In the genomic region with DNA sequence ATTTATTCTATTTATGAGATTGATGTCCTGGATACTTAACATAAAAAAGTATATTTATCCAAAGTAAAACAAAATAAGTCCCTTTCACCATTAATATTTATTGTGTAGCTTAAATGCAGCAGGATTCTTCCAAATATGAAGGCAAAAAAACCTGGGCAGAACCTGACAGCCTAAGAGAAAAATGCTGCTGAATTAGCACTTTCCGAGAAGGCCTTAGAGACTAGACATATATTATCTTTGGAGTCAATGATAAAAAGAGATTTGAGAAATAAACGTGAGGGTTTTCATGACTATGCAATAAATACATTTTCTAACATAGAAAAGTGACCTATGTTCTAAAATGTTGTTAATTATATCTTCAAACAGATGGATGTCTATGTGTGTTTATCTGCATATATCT, we compare ENCODE assay signal across 1 cellular context.
TF ChIP-seq lines count a peak whose summit lies in the region.

No MANE protein-coding gene starts in this region.

TF ChIP-seq in IMR-90, 13 proteins besides CTCF, POLR2A, EP300 and RAD21 (continued from another document):
- TF ChIP-seq BHLHE40 (IDR thresholded peaks at IDR 0.05; ENCODE audit: low read depth, low read length), result no peak
